18 cellular contexts compared by ENCODE assay signal in the genomic region with DNA sequence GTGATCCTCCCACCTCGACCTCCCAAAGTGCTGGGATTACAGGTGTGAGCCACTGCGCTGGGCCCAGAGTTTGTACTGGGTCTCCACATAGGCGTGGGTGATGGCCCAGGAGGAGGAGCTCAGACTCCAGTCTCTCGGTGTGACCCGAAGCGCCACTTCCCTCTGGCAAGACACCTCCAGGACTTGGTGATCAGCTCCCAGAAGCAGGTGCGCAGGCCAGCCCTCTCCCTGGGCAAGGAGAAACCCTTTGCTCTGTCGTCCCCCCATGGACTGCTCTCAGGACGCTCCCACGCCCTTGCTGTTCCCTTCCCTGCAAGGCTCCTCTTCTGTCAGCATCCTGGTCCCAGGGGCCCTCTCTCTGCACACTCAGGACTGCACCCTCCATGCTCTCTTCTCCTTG. TPM values are rescaled to one million over a fixed set of nuclear protein-coding genes. Genes with fewer than 3 reads are reported as not detected.
DNase-seq lines count a peak whose midpoint lies in the region; ATAC-seq lines count a peak whose summit lies in the region.
"Had no signal": no experiment of that assay in that cellular context is flagged by ENCODE, and none has a peak within 500 bp of the region (broad histone marks: within the 10 kb centered on the region; RNA-seq: fewer than 3 reads in every experiment).

No MANE protein-coding gene starts in this region.

- H3K4me3 ChIP-seq in BLaER1: no peak overlapping the region
- no peak overlapping the region for H3K4me3 ChIP-seq in neuronal stem cell (ENCODE audit: low read length in 2 of 2)
- H3K4me3 ChIP-seq: BLaER1 treated with 17β-estradiol and CSF1 and Interleukin-3, amounts not matched to agents 10 nM and 100 nM; GM23248; HAP-1 had no signal

- H3K4ac ChIP-seq in neuronal stem cell (ENCODE audit: low read length): no peak overlapping the region

- no peaks in the 10 kb centered on the region for H3K36me3 ChIP-seq in BLaER1
- H3K36me3 ChIP-seq in neuronal stem cell (replicated peaks in 1 of 2; ENCODE audit: control insufficient read depth in 2 of 2, insufficient read depth in 2 of 2, low read length in 2 of 2): no peaks in the 10 kb centered on the region
- H3K36me3 ChIP-seq: BLaER1 treated with 17β-estradiol and CSF1 and Interleukin-3, amounts not matched to agents 10 nM and 100 nM; HAP-1 had no signal

- H3K36me3 Mint-ChIP-seq in T-helper 17 cell (ENCODE audit: low read depth) (no peaks in the 10 kb centered on the region), immature natural killer cell (no peaks in the 10 kb centered on the region)
- H3K36me3 Mint-ChIP-seq: CD4-positive, CD25-positive, alpha-beta regulatory T cell had no signal

- H2BK120ac ChIP-seq in neuronal stem cell (ENCODE audit: low read depth, low read length): no peak overlapping the region

- H2BK5ac ChIP-seq in neuronal stem cell (ENCODE audit: low read length): no peak overlapping the region

- peak overlapping the region; percentile 35 for H2BK12ac ChIP-seq in neuronal stem cell (ENCODE audit: low read length)

- H3K4me2 ChIP-seq in BLaER1 (peak overlapping the region; percentile 49), neuronal stem cell (ENCODE audit: insufficient read depth, low read length, poor library complexity, severe bottlenecking) (no peak overlapping the region)

- H3K4me1 ChIP-seq in BLaER1: peaks cover 59% of the 10 kb centered on the region
- H3K4me1 ChIP-seq in neuronal stem cell (ENCODE audit: control insufficient read depth in 2 of 2, insufficient read depth in 1 of 2, low read depth in 1 of 2, low read length in 2 of 2): peaks cover 2 to 4% of the 10 kb centered on the region in 2 donors

- H3K18ac ChIP-seq in neuronal stem cell (ENCODE audit: low read length): no peak overlapping the region

- H4K20me1 ChIP-seq in BLaER1: no peaks in the 10 kb centered on the region
- H4K20me1 ChIP-seq: BLaER1 treated with 17β-estradiol and CSF1 and Interleukin-3, amounts not matched to agents 10 nM and 100 nM had no signal

- H3K27ac ChIP-seq in BLaER1: 0 out of 2 replicates have a peak overlapping the region, but pooled peaks have one; percentile 26
- H3K27ac ChIP-seq in neuronal stem cell (replicated peaks; ENCODE audit: low read length): no peak overlapping the region
- H3K27ac ChIP-seq: BLaER1 treated with 17β-estradiol and CSF1 and Interleukin-3, amounts not matched to agents 10 nM and 100 nM; GM23248; HL-60 had no signal

- WGBS in neuronal stem cell (ENCODE audit: extremely low coverage in 2 of 2, insufficient read length in 2 of 2, insufficient replicate concordance in 1 of 2), 2 donors: no CpG with 5 or more reads among the region's 10 CpGs

- no peak overlapping the region for H2BK15ac ChIP-seq in neuronal stem cell (ENCODE audit: low read length)

- no peak for DNase-seq in T-helper 17 cell
- DNase-seq in immature natural killer cell: no peak
- DNase-seq in neuronal stem cell (ENCODE audit: low spot score): no peak
- no peak for DNase-seq in left cardiac atrium
- DNase-seq in GOT3 (lab: John Stamatoyannopoulos, UW): no peak
- DNase-seq: 8988T; AML-193; Calu3; CD4-positive, CD25-positive, alpha-beta regulatory T cell; DMS 273 treated with DMSO at 0.1 percent for 48 hours; GM23248; HFFc6; KBM-7 had no signal

- H4K91ac ChIP-seq in neuronal stem cell (ENCODE audit: low read depth, low read length, poor library complexity): no peak overlapping the region

- H4K8ac ChIP-seq in neuronal stem cell (ENCODE audit: low read depth, low read length): no peak overlapping the region

- H3K14ac ChIP-seq in neuronal stem cell (ENCODE audit: low read length): no peak overlapping the region

- no peaks in the 10 kb centered on the region for H3K79me1 ChIP-seq in neuronal stem cell (ENCODE audit: low read depth, low read length)

- H3K4me1 Mint-ChIP-seq in T-helper 17 cell (peaks cover 3% of the 10 kb centered on the region), immature natural killer cell (peaks cover 36 to 37% of the 10 kb centered on the region in 2 donors)

- H3K4me3 Mint-ChIP-seq in T-helper 17 cell: no peak overlapping the region
- H3K4me3 Mint-ChIP-seq in immature natural killer cell: no peak overlapping the region
- H3K4me3 Mint-ChIP-seq: CD4-positive, CD25-positive, alpha-beta regulatory T cell; HFFc6 had no signal

- H3K23ac ChIP-seq in neuronal stem cell (ENCODE audit: low read depth, low read length, poor library complexity): peak overlapping the region; percentile 8

- intact Hi-C loops in left cardiac atrium (cut with DNase I): no loop called here

- no peaks in the 10 kb centered on the region for H3K9me3 Mint-ChIP-seq in immature natural killer cell
- H3K9me3 Mint-ChIP-seq: HFFc6 had no signal

- no peak overlapping the region for H2AK5ac ChIP-seq in neuronal stem cell (ENCODE audit: low read depth, low read length)

- no peak for ATAC-seq in T-helper 17 cell
- ATAC-seq in left cardiac atrium: no peak
- no peak for ATAC-seq in HG02610 (IDR thresholded peaks at IDR 0.05; ENCODE audit: unreplicated experiment)

- no peaks in the 10 kb centered on the region for H3K27me3 ChIP-seq in BLaER1
- H3K27me3 ChIP-seq in neuronal stem cell (ENCODE audit: control insufficient read depth in 3 of 3, insufficient read depth in 3 of 3, low read depth in 1 of 3, low read length in 3 of 3): peaks cover 0 to 22% (median 6%) of the 10 kb centered on the region in 3 experiments
- H3K27me3 ChIP-seq: BLaER1 treated with 17β-estradiol and CSF1 and Interleukin-3, amounts not matched to agents 10 nM and 100 nM had no signal

- H3K27ac Mint-ChIP-seq in T-helper 17 cell (peak overlapping the region; percentile 39), immature natural killer cell (peak overlapping the region in 4 of 6 donors; percentile 34 to 80 (median 72))
- H3K27ac Mint-ChIP-seq: HFFc6 had no signal

- no peak overlapping the region for H2AFZ ChIP-seq in neuronal stem cell (ENCODE audit: low read length)
- H2AFZ ChIP-seq: GM23248 had no signal

- peaks cover 6% of the 10 kb centered on the region for H3K9me3 ChIP-seq in BLaER1
- H3K9me3 ChIP-seq in T-helper 17 cell (ENCODE audit: control insufficient read depth, low read length, poor library complexity, severe bottlenecking): no peaks in the 10 kb centered on the region
- no peaks in the 10 kb centered on the region for H3K9me3 ChIP-seq in neuronal stem cell (replicated peaks in 1 of 2; ENCODE audit: control insufficient read depth in 2 of 2, insufficient read depth in 1 of 2, low read depth in 1 of 2, low read length in 2 of 2)
- H3K9me3 ChIP-seq: HAP-1 had no signal

- H3K9ac ChIP-seq in BLaER1 (no peak overlapping the region), neuronal stem cell (ENCODE audit: low read depth, low read length, poor library complexity) (no peak overlapping the region)
- H3K9ac ChIP-seq: BLaER1 treated with 17β-estradiol and CSF1 and Interleukin-3, amounts not matched to agents 10 nM and 100 nM; GM23248 had no signal

- no peaks in the 10 kb centered on the region for H3K27me3 Mint-ChIP-seq in T-helper 17 cell
- peaks cover 5 to 17% (median 17%) of the 10 kb centered on the region in 3 donors for H3K27me3 Mint-ChIP-seq in immature natural killer cell (ENCODE audit: low read depth in 3 of 3)

RNA-seq across cellular contexts. Expression of gene YPEL1, which starts 5.5 kb away (rescaled TPM):
- total RNA-seq in T-helper 17 cell (1 to 10 TPM; 3.5 to 4.6 TPM), left cardiac atrium (1 to 10 TPM; 4.6 to 5.3 TPM)
- polyA plus RNA-seq in immature natural killer cell: 100 to 1,000 TPM in 2 of 3 donors, 10 to 100 TPM in 1; 72.9 to 100 (median 100) TPM
- polyA plus RNA-seq in neuronal stem cell (2013, experiment 1 of 2): 27.0 TPM
- polyA plus RNA-seq in neuronal stem cell (2013, experiment 2 of 2): 27.1 TPM
